In genomic region chr17:59621771-59622170, GRCh38 we compare ENCODE assay signal across 8 cellular contexts. TPM values are rescaled to one million over a fixed set of nuclear protein-coding genes. Genes with fewer than 3 reads are reported as not detected.
DNase-seq lines count a peak whose midpoint lies in the region; TF ChIP-seq lines count a peak whose summit lies in the region.

No MANE protein-coding gene starts in this region.

- H3K4me3 ChIP-seq in AG10803 (ENCODE audit: low read length) (peak overlapping the region; percentile 92), HUES64 (ENCODE audit: low read length) (peak overlapping the region; percentile 85), brain microvascular endothelial cell (ENCODE audit: low read depth, low read length) (peak overlapping the region; percentile 90), mucosa of stomach (ENCODE audit: low read length) (no peak overlapping the region)

- H3K27me3 ChIP-seq in HUES64 (ENCODE audit: insufficient read depth, low read length) (no peaks in the 10 kb centered on the region), brain microvascular endothelial cell (replicated peaks) (no peaks in the 10 kb centered on the region), mucosa of stomach (ENCODE audit: control insufficient read depth, insufficient read depth, low read length) (no peaks in the 10 kb centered on the region)

- H3K4me1 ChIP-seq in HUES64 (ENCODE audit: insufficient read depth, low read length): peaks cover 38% of the 10 kb centered on the region
- peaks cover 31% of the 10 kb centered on the region for H3K4me1 ChIP-seq in mucosa of stomach (ENCODE audit: control insufficient read depth, insufficient read depth, low read length)

- H3K9me3 ChIP-seq in HUES64 (ENCODE audit: insufficient read depth, low read depth, low read length): no peaks in the 10 kb centered on the region
- H3K9me3 ChIP-seq in mucosa of stomach (ENCODE audit: control insufficient read depth, low read length): no peaks in the 10 kb centered on the region

- DNase-seq in AG10803 (ENCODE audit: low read depth) (peak; percentile 54), brain microvascular endothelial cell (no peak), NOMO-1 treated with DMSO at 0.1 percent for 48 hours (lab: John Stamatoyannopoulos, UW; ENCODE audit: unreplicated experiment) (no peak), HUDEP-2 (lab: John Stamatoyannopoulos, UW; ENCODE audit: unreplicated experiment in 76 of 76) (no peak)
- DNase-seq in activated effector memory CD4-positive, alpha-beta T cell treated with Interleukin-2 at 50 U/mL for 16 hours: no peak
- DNase-seq in activated naive CD4-positive, alpha-beta T cell treated with anti-CD3 and anti-CD28 coated beads, Interleukin-2, amount 50 U/mL, for 16 hours: no peak

- WGBS in HUES64: no CpG with 5 or more reads among the region's 4 CpGs

- TF ChIP-seq CTCF in AG10803 (conservative IDR thresholded peaks at IDR 0.05; ENCODE audit: low read length) (no peak; the same call in 1 of the 2 replicates), brain microvascular endothelial cell (IDR thresholded peaks at IDR 0.05; ENCODE audit: low read depth, low read length, missing control alignments) (no peak)

- H3K9ac ChIP-seq in HUES64 (ENCODE audit: low read depth, low read length) (peak overlapping the region; percentile 65), mucosa of stomach (ENCODE audit: low read length) (peak overlapping the region; percentile 100)

- in situ Hi-C loops in brain microvascular endothelial cell (cut with HindIII; ENCODE audit: low pct_ligation_motif_present, low sequenced_read_pairs): no loop called here

- H3K36me3 ChIP-seq in HUES64 (ENCODE audit: insufficient read depth, low read length) (0 out of 2 replicates have a peak, but pooled peaks cover 15% of the 10 kb centered on the region), brain microvascular endothelial cell (replicated peaks) (no peaks in the 10 kb centered on the region), mucosa of stomach (ENCODE audit: control insufficient read depth, insufficient read depth, low read length) (no peaks in the 10 kb centered on the region)

- H3K27ac ChIP-seq in HUES64 (ENCODE audit: low read depth, low read length): no peak overlapping the region
- H3K27ac ChIP-seq in brain microvascular endothelial cell: no peak overlapping the region

RNA-seq across cellular contexts. Expression of gene CLTC, which starts 2.1 kb away (rescaled TPM):
- polyA plus RNA-seq in HUES64 (2013, experiment 1 of 2): 179 TPM
- 167 TPM for polyA plus RNA-seq in HUES64 (2013, experiment 2 of 2)

RNA-seq across cellular contexts. Expression of gene DHX40, which starts 56.4 kb away (rescaled TPM):
- polyA plus RNA-seq in HUES64 (2013, experiment 1 of 2): 29.5 TPM
- 32.8 TPM for polyA plus RNA-seq in HUES64 (2013, experiment 2 of 2)
